Comparison of ENCODE assay signal across 2 cellular contexts in the genomic region with DNA sequence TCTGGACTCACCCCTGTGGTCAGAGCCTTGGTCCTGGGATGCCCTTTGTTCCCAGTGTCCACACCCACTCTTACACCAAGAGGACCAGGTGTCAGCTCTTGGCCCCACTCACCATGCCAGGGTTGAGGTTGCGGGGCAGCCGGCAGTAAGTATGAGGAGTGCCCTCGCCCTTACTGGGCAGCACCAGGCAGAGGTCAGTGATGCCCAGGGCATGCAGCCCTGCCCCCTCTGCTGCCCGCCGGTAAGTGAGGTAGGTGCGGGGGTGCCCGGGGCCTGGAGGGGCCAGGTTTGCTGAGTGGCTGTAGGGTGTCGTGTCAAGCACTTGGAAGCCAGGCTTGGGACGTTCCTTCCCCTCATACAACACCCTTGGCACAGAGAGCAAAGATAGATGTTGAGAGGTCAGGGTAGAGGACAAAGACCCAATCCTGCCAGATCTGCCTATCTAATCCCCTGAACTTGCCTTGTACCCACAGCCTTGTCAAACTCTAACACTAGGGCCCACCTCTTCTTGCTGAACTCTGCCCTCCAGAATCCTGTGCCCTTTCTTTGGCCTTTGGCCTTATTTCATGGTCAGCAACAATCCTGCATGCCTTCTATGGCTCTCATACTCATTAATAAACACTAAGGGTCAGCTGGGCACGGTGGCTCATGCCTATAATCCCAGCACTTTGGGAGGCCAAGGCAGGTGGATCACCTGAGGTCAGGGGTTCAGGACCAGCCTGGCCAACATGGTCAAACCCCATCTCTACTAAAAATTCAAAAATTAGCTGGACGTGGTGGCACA.
TF ChIP-seq lines count a peak whose summit lies in the region.

No MANE protein-coding gene starts in this region.

TF ChIP-seq in GM12891, 5 proteins besides CTCF, POLR2A, EP300 and RAD21:
- no peak for TF ChIP-seq SPI1 (IDR thresholded peaks at IDR 0.05; ENCODE audit: low read depth, low read length)
- no peak for TF ChIP-seq PAX5 (IDR thresholded peaks at IDR 0.05; ENCODE audit: insufficient read depth, low read length, severe bottlenecking)
- 0 out of 2 replicates have a peak, but pooled peaks have one; percentile 14 for TF ChIP-seq POLR2AphosphoS5 (IDR thresholded peaks at IDR 0.05; ENCODE audit: low read depth, low read length)
- no peak for TF ChIP-seq POU2F2 (IDR thresholded peaks at IDR 0.05; ENCODE audit: low read depth, low read length)
- TF ChIP-seq TAF1 (IDR thresholded peaks at IDR 0.05; ENCODE audit: low read depth, low read length): no peak

TF ChIP-seq in K562, 482 proteins besides CTCF, POLR2A, EP300 and RAD21:
- TF ChIP-seq SUPT5H (IDR thresholded peaks at IDR 0.05) (0 out of 2 replicates have a peak, but pooled peaks have one; percentile 26), HOXB6 (CRISPR knock-in tag; IDR thresholded peaks at IDR 0.05; ENCODE audit: borderline replicate concordance) (no peak), POLR2G (IDR thresholded peaks at IDR 0.05; ENCODE audit: low read depth, low read length) (peak; percentile 37; the same call in 1 of the 2 replicates)
